In genomic region chr21:37582613-37583012, GRCh38 we compare ENCODE assay signal across 8 cellular contexts.
A peak's percentile ranks its signal among the peaks of the same experiment; 100 is the strongest.
DNase-seq lines count a peak whose midpoint lies in the region; ATAC-seq, FAIRE-seq and TF ChIP-seq lines count a peak whose summit lies in the region.

No MANE protein-coding gene starts in this region.

- H3K9me3 Mint-ChIP-seq in stimulated activated memory B cell treated with anti-CD40 and anti-IgM and Interleukin-4, amounts not matched to agents 10 μg/mL and 1 μg/mL and 100 μg/mL, for 72 hours, result peaks cover 5% of the 10 kb centered on the region

- peaks cover 16% of the 10 kb centered on the region for H3K27me3 Mint-ChIP-seq in stimulated activated memory B cell treated with anti-CD40 and anti-IgM and Interleukin-4, amounts not matched to agents 10 μg/mL and 1 μg/mL and 100 μg/mL, for 72 hours

- no peak overlapping the region for H3K27ac ChIP-seq in kidney (ENCODE audit: low read depth in 2 of 2, low read length in 2 of 2)

- H3K27me3 ChIP-seq in MG63, result no peaks in the 10 kb centered on the region

- H3K4me1 ChIP-seq in kidney (ENCODE audit: control insufficient read depth in 1 of 2, insufficient read depth in 1 of 2, low read depth in 1 of 2, low read length in 2 of 2), result no peaks in the 10 kb centered on the region

- no peaks in the 10 kb centered on the region for H3K4me1 Mint-ChIP-seq in stimulated activated memory B cell treated with anti-CD40 and anti-IgM and Interleukin-4, amounts not matched to agents 10 μg/mL and 1 μg/mL and 100 μg/mL, for 72 hours

- peak; percentile 86 for TF ChIP-seq CTCF in astrocyte of the cerebellum (IDR thresholded peaks at IDR 0.05; ENCODE audit: low read depth, low read length, missing control alignments)
- peak; percentile 56 for TF ChIP-seq CTCF in kidney (IDR thresholded peaks at IDR 0.05; ENCODE audit: borderline replicate concordance, extremely low read depth, insufficient read depth)

- H3K36me3 Mint-ChIP-seq in stimulated activated memory B cell treated with anti-CD40 and anti-IgM and Interleukin-4, amounts not matched to agents 10 μg/mL and 1 μg/mL and 100 μg/mL, for 72 hours, result peaks cover 7% of the 10 kb centered on the region

- no peak for FAIRE-seq in kidney (lab: Jason Lieb, UNC)

- no peak overlapping the region for H3K4me3 Mint-ChIP-seq in stimulated activated memory B cell treated with anti-CD40 and anti-IgM and Interleukin-4, amounts not matched to agents 10 μg/mL and 1 μg/mL and 100 μg/mL, for 72 hours

- H3K9me3 ChIP-seq in MG63 (peaks cover 7% of the 10 kb centered on the region), kidney (ENCODE audit: control insufficient read depth in 1 of 2, low read length in 2 of 2) (peaks cover 0 to 13% of the 10 kb centered on the region in 2 donors)

- no peak overlapping the region for H3K27ac Mint-ChIP-seq in stimulated activated memory B cell treated with anti-CD40 and anti-IgM and Interleukin-4, amounts not matched to agents 10 μg/mL and 1 μg/mL and 100 μg/mL, for 72 hours

- H3K36me3 ChIP-seq in MG63 (no peaks in the 10 kb centered on the region), kidney (ENCODE audit: control insufficient read depth in 1 of 2, insufficient read depth in 2 of 2, low read length in 2 of 2) (no peaks in the 10 kb centered on the region)

- H3K4me3 ChIP-seq in MG63 (no peak overlapping the region), astrocyte of the cerebellum (ENCODE audit: low read depth, low read length) (no peak overlapping the region), kidney (ENCODE audit: low read length in 2 of 2) (no peak overlapping the region)

- no peak overlapping the region for H3K9ac ChIP-seq in kidney (ENCODE audit: low read length in 2 of 2)

- ATAC-seq in GM19328 (IDR thresholded peaks at IDR 0.05; ENCODE audit: unreplicated experiment), result no peak
- ATAC-seq in stimulated activated memory B cell treated with anti-CD40 and anti-IgM and Interleukin-4, amounts not matched to agents 10 μg/mL and 1 μg/mL and 100 μg/mL, for 72 hours, result no peak

- intact Hi-C loops in kidney (cut with DNase I), result no loop called here

- in situ Hi-C loops in astrocyte of the cerebellum (cut with HindIII; ENCODE audit: low sequenced_read_pairs), result no loop called here

- DNase-seq in NCI-H748 (lab: John Stamatoyannopoulos, UW; ENCODE audit: unreplicated experiment), result peak; percentile 35
- DNase-seq in NCI-H748 treated with DMSO at 0.1 percent for 48 hours (lab: John Stamatoyannopoulos, UW), result no peak
- peak; percentile 38 for DNase-seq in MG63
- DNase-seq in astrocyte of the cerebellum (ENCODE audit: low read depth), result peak; percentile 49
- no peak for DNase-seq in kidney
- no peak for DNase-seq in stimulated activated CD8-positive, alpha-beta memory T cell treated with anti-CD3 and anti-CD28 coated beads, Interleukin-4, amount 100 ng/mL, for 48 hours

Comparison
In these comparisons a context has a peak if more than half of its experiments do, and no peak if none do; other contexts are left out.
1. DNase-seq: peak in NCI-H748 (single experiment), MG63 (single experiment) and astrocyte of the cerebellum (single experiment); none in NCI-H748 treated with DMSO at 0.1 percent for 48 hours (single experiment), kidney (single experiment) and stimulated activated CD8-positive, alpha-beta memory T cell treated with anti-CD3 and anti-CD28 coated beads, Interleukin-4, amount 100 ng/mL, for 48 hours (single experiment).